ENCODE assay signal across 8 cellular contexts in the genomic region with DNA sequence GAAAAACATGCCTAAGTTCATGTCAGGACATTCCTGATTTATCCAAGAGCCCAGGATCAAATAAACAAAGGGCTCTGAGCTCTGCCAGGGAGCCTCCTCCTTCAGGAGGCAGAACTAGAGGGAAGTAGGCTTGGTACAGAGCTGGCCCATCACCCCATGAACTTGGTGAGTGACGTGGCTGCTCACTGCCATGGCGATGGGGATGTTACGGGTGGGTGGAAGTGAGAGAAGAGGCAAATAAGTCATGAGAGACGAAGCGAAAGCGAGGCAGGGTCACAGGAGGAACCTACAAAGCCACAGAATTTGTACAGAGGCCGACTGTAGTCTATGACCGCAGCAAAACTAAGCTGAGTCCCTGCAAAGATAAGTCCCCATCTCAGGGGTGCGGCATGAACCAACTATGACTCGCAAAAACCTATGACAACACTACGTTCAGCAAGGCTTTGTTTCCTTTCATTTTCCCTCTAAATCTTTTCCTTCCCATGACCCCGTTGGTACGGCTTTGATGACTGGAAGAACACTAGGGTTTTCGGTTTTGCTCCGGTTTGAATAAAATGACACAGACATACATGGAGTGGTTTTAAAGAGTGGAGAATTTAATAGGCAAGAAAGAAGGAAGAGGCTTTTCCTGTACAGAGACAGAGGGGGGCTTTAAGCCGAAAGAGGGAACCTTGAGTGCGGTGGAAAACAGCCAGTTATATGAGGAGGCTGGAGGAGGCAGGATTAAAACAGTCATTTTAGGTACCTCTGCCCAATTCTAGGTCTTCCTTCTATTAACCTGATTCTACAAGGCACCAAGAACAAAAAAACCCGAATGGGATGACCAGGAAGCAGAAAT.
DNase-seq lines count a peak whose midpoint lies in the region; ATAC-seq and TF ChIP-seq lines count a peak whose summit lies in the region.

No MANE protein-coding gene starts in this region.

- H3K4me2 ChIP-seq in SU-DHL-6 (ENCODE audit: low read depth, low read length, poor library complexity, severe bottlenecking): peak overlapping the region; percentile 47

- peak overlapping the region; percentile 64 for H2AFZ ChIP-seq in SU-DHL-6 (ENCODE audit: low read depth, low read length, severe bottlenecking)

- peaks cover 7% of the 10 kb centered on the region for H3F3A ChIP-seq in SU-DHL-6 (ENCODE audit: insufficient read depth)

- intact Hi-C loops in left colon (cut with DNase I, micrococcal nuclease): loop anchor here in 1 of 2 donors (2.0 kb wide), 1 partner anchor 45 kb away; no protein-coding TSS in a partner anchor

- no peak for TF ChIP-seq CTCF in SU-DHL-6 (IDR thresholded peaks at IDR 0.05; ENCODE audit: insufficient read depth, low read length, poor library complexity, severe bottlenecking)

- peaks cover 54% of the 10 kb centered on the region for H3K4me1 ChIP-seq in adipocyte (ENCODE audit: control insufficient read depth, insufficient read depth, low read length)

- ATAC-seq in GM18511 (IDR thresholded peaks at IDR 0.05; ENCODE audit: unreplicated experiment) (peak; percentile 67), HG02973 (IDR thresholded peaks at IDR 0.05; ENCODE audit: unreplicated experiment) (peak; percentile 56), left colon (peak; percentile 17)

- H3K4me3 ChIP-seq in SU-DHL-6 (ENCODE audit: insufficient read depth, low read length, poor library complexity, severe bottlenecking): peak overlapping the region; percentile 30
- H3K4me3 ChIP-seq in adipocyte (ENCODE audit: low read length): peak overlapping the region; percentile 91

- H3K9me3 ChIP-seq in SU-DHL-6 (ENCODE audit: insufficient read depth, low read length) (no peaks in the 10 kb centered on the region), adipocyte (ENCODE audit: control insufficient read depth, low read length) (no peaks in the 10 kb centered on the region)

- H3K9ac ChIP-seq in SU-DHL-6 (ENCODE audit: low read length): peak overlapping the region; percentile 28; the same call in 1 of the 2 replicates
- H3K9ac ChIP-seq in adipocyte (ENCODE audit: low read length): peak overlapping the region; percentile 93

- 0 out of 2 replicates have a peak overlapping the region, but pooled peaks have one; percentile 28 for H3K27ac ChIP-seq in SU-DHL-6 (ENCODE audit: low read depth, low read length)

- H3K27me3 ChIP-seq in SU-DHL-6 (ENCODE audit: low read length) (no peaks in the 10 kb centered on the region), adipocyte (replicated peaks; ENCODE audit: control insufficient read depth, insufficient read depth, low read length) (no peaks in the 10 kb centered on the region)

- no peaks in the 10 kb centered on the region for H3K36me3 ChIP-seq in SU-DHL-6 (ENCODE audit: low read length)
- no peaks in the 10 kb centered on the region for H3K36me3 ChIP-seq in adipocyte (ENCODE audit: control insufficient read depth, insufficient read depth, low read length, severe bottlenecking)

- H4K20me1 ChIP-seq in SU-DHL-6 (ENCODE audit: low read depth, low read length): no peaks in the 10 kb centered on the region

- no peaks in the 10 kb centered on the region for H3K9me2 ChIP-seq in SU-DHL-6 (replicated peaks; ENCODE audit: insufficient read depth, low read length)

- DNase-seq in adipocyte (ENCODE audit: low read depth) (no peak), left colon (peak; percentile 74 to 87), GM03348 (ENCODE audit: low spot score) (no peak), ureter (ENCODE audit: low spot score) (no peak)
- peak; percentile 52 to 69 (median 67) for DNase-seq in stimulated activated CD4-positive, alpha-beta T cell treated with anti-CD3 and anti-CD28 coated beads, TNF-alpha, amount 100 ng/mL, for 4 hours (ENCODE audit: low read depth in 3 of 3)

- H3K79me2 ChIP-seq in SU-DHL-6 (ENCODE audit: insufficient read depth, low read length): peaks cover 21% of the 10 kb centered on the region

Comparison
In these comparisons a context has a peak if more than half of its experiments do, and no peak if none do; other contexts are left out.
1. ATAC-seq: peak in every context shown above with its lines; median percentile 67 in GM18511; 56 in HG02973; 17 in left colon.
2. DNase-seq: peak in left colon (2 of 2) and stimulated activated CD4-positive, alpha-beta T cell treated with anti-CD3 and anti-CD28 coated beads, TNF-alpha, amount 100 ng/mL, for 4 hours (3 of 3); none in adipocyte (single experiment), GM03348 (single experiment) and ureter (single experiment).